In the genomic region with DNA sequence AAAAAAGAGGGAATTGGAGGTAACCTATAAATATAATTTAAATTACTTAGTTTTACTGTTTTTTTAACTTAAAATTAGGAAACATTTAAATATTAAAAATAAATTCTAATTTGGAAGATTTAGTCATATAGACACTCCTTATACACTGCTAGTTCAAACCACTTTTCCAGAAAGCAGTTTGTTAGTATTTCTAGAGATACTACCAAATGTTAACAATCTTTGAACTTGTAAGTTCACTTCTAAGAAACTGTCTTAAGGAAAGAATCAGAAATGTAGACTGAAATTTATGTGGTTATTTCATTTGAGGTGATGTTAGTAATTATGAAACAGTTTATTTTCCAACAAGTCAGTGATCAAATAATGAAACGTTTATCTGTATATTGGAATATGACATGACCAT, we compare ENCODE assay signal across 1 cellular context.
TF ChIP-seq lines count a peak whose summit lies in the region.

No MANE protein-coding gene starts in this region.

TF ChIP-seq in K562, 482 proteins besides CTCF, POLR2A, EP300 and RAD21:
- TF ChIP-seq HDAC2 (IDR thresholded peaks at IDR 0.05) (no peak), CC2D1A (IDR thresholded peaks at IDR 0.05) (no peak), SUPT5H (IDR thresholded peaks at IDR 0.05) (no peak), RBBP5 (IDR thresholded peaks at IDR 0.05; ENCODE audit: borderline replicate concordance, insufficient read depth, low read length, poor library complexity, severe bottlenecking) (no peak), ZKSCAN3 (CRISPR knock-in tag; IDR thresholded peaks at IDR 0.05) (no peak), TAL1 (IDR thresholded peaks at IDR 0.05) (no peak), HDAC6 (IDR thresholded peaks at IDR 0.05; ENCODE audit: low read depth, low read length) (no peak), STAT5A (IDR thresholded peaks at IDR 0.05; ENCODE audit: borderline replicate concordance, low read length) (no peak), NFE2 (IDR thresholded peaks at IDR 0.05; ENCODE audit: low read depth) (no peak)
- TF ChIP-seq, protein P1, sequence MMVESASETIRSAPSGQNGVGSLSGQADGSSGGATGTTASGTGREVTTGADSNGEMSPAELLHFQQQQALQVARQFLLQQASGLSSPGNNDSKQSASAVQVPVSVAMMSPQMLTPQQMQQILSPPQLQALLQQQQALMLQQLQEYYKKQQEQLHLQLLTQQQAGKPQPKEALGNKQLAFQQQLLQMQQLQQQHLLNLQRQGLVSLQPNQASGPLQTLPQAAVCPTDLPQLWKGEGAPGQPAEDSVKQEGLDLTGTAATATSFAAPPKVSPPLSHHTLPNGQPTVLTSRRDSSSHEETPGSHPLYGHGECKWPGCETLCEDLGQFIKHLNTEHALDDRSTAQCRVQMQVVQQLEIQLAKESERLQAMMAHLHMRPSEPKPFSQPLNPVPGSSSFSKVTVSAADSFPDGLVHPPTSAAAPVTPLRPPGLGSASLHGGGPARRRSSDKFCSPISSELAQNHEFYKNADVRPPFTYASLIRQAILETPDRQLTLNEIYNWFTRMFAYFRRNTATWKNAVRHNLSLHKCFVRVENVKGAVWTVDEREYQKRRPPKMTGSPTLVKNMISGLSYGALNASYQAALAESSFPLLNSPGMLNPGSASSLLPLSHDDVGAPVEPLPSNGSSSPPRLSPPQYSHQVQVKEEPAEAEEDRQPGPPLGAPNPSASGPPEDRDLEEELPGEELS (CRISPR knock-in tag; IDR thresholded peaks at IDR 0.05; ENCODE audit: borderline replicate concordance): no peak
- TF ChIP-seq, protein P2, sequence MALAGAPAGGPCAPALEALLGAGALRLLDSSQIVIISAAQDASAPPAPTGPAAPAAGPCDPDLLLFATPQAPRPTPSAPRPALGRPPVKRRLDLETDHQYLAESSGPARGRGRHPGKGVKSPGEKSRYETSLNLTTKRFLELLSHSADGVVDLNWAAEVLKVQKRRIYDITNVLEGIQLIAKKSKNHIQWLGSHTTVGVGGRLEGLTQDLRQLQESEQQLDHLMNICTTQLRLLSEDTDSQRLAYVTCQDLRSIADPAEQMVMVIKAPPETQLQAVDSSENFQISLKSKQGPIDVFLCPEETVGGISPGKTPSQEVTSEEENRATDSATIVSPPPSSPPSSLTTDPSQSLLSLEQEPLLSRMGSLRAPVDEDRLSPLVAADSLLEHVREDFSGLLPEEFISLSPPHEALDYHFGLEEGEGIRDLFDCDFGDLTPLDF (CRISPR knock-in tag; IDR thresholded peaks at IDR 0.05): no peak
- TF ChIP-seq, protein P3, sequence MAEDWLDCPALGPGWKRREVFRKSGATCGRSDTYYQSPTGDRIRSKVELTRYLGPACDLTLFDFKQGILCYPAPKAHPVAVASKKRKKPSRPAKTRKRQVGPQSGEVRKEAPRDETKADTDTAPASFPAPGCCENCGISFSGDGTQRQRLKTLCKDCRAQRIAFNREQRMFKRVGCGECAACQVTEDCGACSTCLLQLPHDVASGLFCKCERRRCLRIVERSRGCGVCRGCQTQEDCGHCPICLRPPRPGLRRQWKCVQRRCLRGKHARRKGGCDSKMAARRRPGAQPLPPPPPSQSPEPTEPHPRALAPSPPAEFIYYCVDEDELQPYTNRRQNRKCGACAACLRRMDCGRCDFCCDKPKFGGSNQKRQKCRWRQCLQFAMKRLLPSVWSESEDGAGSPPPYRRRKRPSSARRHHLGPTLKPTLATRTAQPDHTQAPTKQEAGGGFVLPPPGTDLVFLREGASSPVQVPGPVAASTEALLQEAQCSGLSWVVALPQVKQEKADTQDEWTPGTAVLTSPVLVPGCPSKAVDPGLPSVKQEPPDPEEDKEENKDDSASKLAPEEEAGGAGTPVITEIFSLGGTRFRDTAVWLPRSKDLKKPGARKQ (CRISPR knock-in tag; IDR thresholded peaks at IDR 0.05): no peak
- TF ChIP-seq, protein P4, sequence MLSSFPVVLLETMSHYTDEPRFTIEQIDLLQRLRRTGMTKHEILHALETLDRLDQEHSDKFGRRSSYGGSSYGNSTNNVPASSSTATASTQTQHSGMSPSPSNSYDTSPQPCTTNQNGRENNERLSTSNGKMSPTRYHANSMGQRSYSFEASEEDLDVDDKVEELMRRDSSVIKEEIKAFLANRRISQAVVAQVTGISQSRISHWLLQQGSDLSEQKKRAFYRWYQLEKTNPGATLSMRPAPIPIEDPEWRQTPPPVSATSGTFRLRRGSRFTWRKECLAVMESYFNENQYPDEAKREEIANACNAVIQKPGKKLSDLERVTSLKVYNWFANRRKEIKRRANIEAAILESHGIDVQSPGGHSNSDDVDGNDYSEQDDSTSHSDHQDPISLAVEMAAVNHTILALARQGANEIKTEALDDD (IDR thresholded peaks at IDR 0.05): no peak
